ENCODE assay signal across 15 cellular contexts in the genomic region with DNA sequence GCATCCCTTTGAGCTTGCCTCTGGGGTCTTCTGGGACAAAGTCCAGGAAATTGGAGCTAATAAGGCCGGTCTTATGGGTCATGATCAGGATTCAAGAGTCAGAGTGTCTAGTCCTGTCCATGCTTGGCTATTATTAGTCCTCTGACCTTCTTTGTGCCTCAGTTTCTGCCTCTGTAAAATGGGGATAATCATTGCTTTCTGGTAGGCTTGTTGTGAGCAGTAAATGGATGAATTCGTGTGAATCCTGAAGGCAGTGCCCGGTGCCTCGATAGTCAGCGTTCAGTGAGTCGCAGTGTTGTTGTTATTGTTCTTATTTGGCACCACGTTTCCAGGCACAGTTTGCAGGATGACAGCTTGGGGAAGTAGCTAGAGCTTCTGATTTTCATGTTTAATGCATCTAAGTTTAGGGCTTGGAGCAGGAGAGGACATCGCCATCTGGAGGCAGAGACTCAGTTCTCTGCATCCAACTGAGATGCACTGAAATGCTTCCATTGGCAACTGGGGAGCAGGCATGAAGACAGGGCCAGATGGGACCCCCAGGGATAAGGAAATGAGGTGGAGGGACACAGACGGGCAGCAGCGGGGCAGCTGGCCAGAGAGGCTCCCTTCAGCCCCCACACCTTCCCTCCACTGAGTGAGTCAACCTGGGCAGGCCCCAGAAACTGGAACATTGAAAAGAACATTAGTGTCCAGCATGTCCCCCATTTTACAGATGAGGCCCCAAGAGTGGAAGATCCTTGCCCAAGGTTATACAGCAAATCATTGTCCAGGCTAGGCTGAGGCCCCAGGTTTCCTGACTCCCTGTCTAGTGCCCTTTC.
DNase-seq lines count a peak whose midpoint lies in the region; ATAC-seq and TF ChIP-seq lines count a peak whose summit lies in the region.
"Had no signal": no experiment of that assay in that cellular context is flagged by ENCODE, and none has a peak within 500 bp of the region (broad histone marks: within the 10 kb centered on the region; RNA-seq: fewer than 3 reads in every experiment).

No MANE protein-coding gene starts in this region.

- H3K27me3 ChIP-seq in cardiac muscle cell, result peaks cover 5% of the 10 kb centered on the region
- H3K27me3 ChIP-seq: body of pancreas had no signal

- H3K4me3 Mint-ChIP-seq in WTC11 (no peak overlapping the region), type B pancreatic cell (no peak overlapping the region)
- H3K4me3 Mint-ChIP-seq: B cell; mesothelial cell of epicardium; stimulated activated effector memory CD8-positive, alpha-beta T cell treated with anti-CD3 and anti-CD28 coated beads, Interleukin-12 subunit alpha, Interleukin-12 subunit beta, amount 100 ng/mL, for 72 hours had no signal

- intact Hi-C loops in cardiac septum (cut with DNase I), result no loop called here

- POLR2A ChIA-PET in WTC11 (lab: Charles Lee), result no interaction called here

- H3K4me1 ChIP-seq in cardiac muscle cell (ENCODE audit: low read depth), result no peaks in the 10 kb centered on the region
- H3K4me1 ChIP-seq: body of pancreas had no signal

- no peaks in the 10 kb centered on the region for H3K36me3 ChIP-seq in cardiac muscle cell

- peaks cover 2% of the 10 kb centered on the region; the same call in 1 of the 2 replicates for H3K4me1 Mint-ChIP-seq in WTC11
- H3K4me1 Mint-ChIP-seq in type B pancreatic cell (ENCODE audit: unreplicated experiment), result peaks cover 9% of the 10 kb centered on the region
- H3K4me1 Mint-ChIP-seq: B cell; stimulated activated effector memory CD8-positive, alpha-beta T cell treated with anti-CD3 and anti-CD28 coated beads, Interleukin-12 subunit alpha, Interleukin-12 subunit beta, amount 100 ng/mL, for 72 hours had no signal

- DNase-seq in cardiac muscle cell (ENCODE audit: low read depth in 1 of 2, low spot score in 1 of 2), result peak; percentile 19 to 39
- DNase-seq in cardiac septum (ENCODE audit: low spot score), result no peak
- no peak for DNase-seq in WTC11 (ENCODE audit: low spot score)
- peak; percentile 17 for DNase-seq in fibroblast of villous mesenchyme (ENCODE audit: low read depth)
- DNase-seq in type B pancreatic cell (ENCODE audit: extremely low spot score, unreplicated experiment), result no peak
- no peak for DNase-seq in islet precursor cell
- DNase-seq: activated T-cell treated with anti-CD3 and anti-CD28 coated beads, Interleukin-2, amount 50 U/mL, for 48 hours; body of pancreas; KG1; NCI-H2081 had no signal

- ATAC-seq in WTC11 (peak; percentile 38), HG02759 (IDR thresholded peaks at IDR 0.05; ENCODE audit: unreplicated experiment) (no peak), GM21576 (IDR thresholded peaks at IDR 0.05; ENCODE audit: unreplicated experiment) (no peak)
- ATAC-seq: body of pancreas; stimulated activated effector memory CD8-positive, alpha-beta T cell treated with anti-CD3 and anti-CD28 coated beads, Interleukin-12 subunit alpha, Interleukin-12 subunit beta, amount 100 ng/mL, for 72 hours had no signal

- H3K9me3 Mint-ChIP-seq in WTC11 (peaks cover 9% of the 10 kb centered on the region), type B pancreatic cell (no peaks in the 10 kb centered on the region)

- TF ChIP-seq CTCF in cardiac muscle cell (IDR thresholded peaks at IDR 0.05; ENCODE audit: low read depth, low read length) (peak; percentile 35), WTC11 (IDR thresholded peaks at IDR 0.05) (no peak), fibroblast of villous mesenchyme (IDR thresholded peaks at IDR 0.05; ENCODE audit: insufficient read depth, low read depth, low read length) (peak; percentile 25), type B pancreatic cell (conservative IDR thresholded peaks at IDR 0.05) (peak; percentile 38)

- CTCF ChIA-PET in WTC11 (lab: Charles Lee), result interaction anchor here (0.6 to 2.1 kb wide), 15 partner anchors 12 to 302 kb away, joined by 3 to 11 read pairs (median 4); a partner anchor contains a TSS

- H3K27me3 Mint-ChIP-seq in WTC11 (ENCODE audit: low read depth), result peaks cover 5% of the 10 kb centered on the region; the same call in 1 of the 2 replicates
- peaks cover 11% of the 10 kb centered on the region for H3K27me3 Mint-ChIP-seq in type B pancreatic cell

- H3K9me3 ChIP-seq in cardiac muscle cell (ENCODE audit: low read depth), result no peaks in the 10 kb centered on the region
- H3K9me3 ChIP-seq: body of pancreas had no signal

- H3K36me3 Mint-ChIP-seq in WTC11 (no peaks in the 10 kb centered on the region), type B pancreatic cell (no peaks in the 10 kb centered on the region)
- H3K36me3 Mint-ChIP-seq: mesothelial cell of epicardium; stimulated activated effector memory CD8-positive, alpha-beta T cell treated with anti-CD3 and anti-CD28 coated beads, Interleukin-12 subunit alpha, Interleukin-12 subunit beta, amount 100 ng/mL, for 72 hours had no signal

- H3K27ac Mint-ChIP-seq in WTC11 (no peak overlapping the region), type B pancreatic cell (no peak overlapping the region)
- H3K27ac Mint-ChIP-seq: B cell; mesothelial cell of epicardium; stimulated activated effector memory CD8-positive, alpha-beta T cell treated with anti-CD3 and anti-CD28 coated beads, Interleukin-12 subunit alpha, Interleukin-12 subunit beta, amount 100 ng/mL, for 72 hours had no signal

- H3K4me3 ChIP-seq in cardiac muscle cell (no peak overlapping the region), fibroblast of villous mesenchyme (ENCODE audit: low read depth, low read length) (no peak overlapping the region)
- H3K4me3 ChIP-seq: body of pancreas had no signal

- no peak overlapping the region for H3K27ac ChIP-seq in cardiac muscle cell
- H3K27ac ChIP-seq: body of pancreas had no signal

TF ChIP-seq in WTC11, 78 proteins besides CTCF, POLR2A, EP300 and RAD21:
- TF ChIP-seq GABPB1 (CRISPR knock-in tag; IDR thresholded peaks at IDR 0.05), result no peak
- TF ChIP-seq, protein P1, sequence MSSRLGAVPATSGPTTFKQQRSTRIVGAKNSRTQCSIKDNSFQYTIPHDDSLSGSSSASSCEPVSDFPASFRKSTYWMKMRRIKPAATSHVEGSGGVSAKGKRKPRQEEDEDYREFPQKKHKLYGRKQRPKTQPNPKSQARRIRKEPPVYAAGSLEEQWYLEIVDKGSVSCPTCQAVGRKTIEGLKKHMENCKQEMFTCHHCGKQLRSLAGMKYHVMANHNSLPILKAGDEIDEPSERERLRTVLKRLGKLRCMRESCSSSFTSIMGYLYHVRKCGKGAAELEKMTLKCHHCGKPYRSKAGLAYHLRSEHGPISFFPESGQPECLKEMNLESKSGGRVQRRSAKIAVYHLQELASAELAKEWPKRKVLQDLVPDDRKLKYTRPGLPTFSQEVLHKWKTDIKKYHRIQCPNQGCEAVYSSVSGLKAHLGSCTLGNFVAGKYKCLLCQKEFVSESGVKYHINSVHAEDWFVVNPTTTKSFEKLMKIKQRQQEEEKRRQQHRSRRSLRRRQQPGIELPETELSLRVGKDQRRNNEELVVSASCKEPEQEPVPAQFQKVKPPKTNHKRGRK (CRISPR knock-in tag; IDR thresholded peaks at IDR 0.05; ENCODE audit: borderline replicate concordance), result no peak
- TF ChIP-seq JAZF1 (CRISPR knock-in tag; IDR thresholded peaks at IDR 0.05), result no peak
- no peak for TF ChIP-seq ZNF121 (CRISPR knock-in tag; IDR thresholded peaks at IDR 0.05)
- TF ChIP-seq ZNF317 (CRISPR knock-in tag; IDR thresholded peaks at IDR 0.05; ENCODE audit: borderline replicate concordance, low read depth), result no peak
- no peak for TF ChIP-seq NFYB (CRISPR knock-in tag; conservative IDR thresholded peaks at IDR 0.05; ENCODE audit: low read depth)
- TF ChIP-seq ZNF219 (CRISPR knock-in tag; IDR thresholded peaks at IDR 0.05; ENCODE audit: borderline replicate concordance), result no peak
- no peak for TF ChIP-seq GRHL2 (CRISPR knock-in tag; IDR thresholded peaks at IDR 0.05; ENCODE audit: insufficient replicate concordance, severe bottlenecking)
- no peak for TF ChIP-seq MYBL2 (CRISPR knock-in tag; IDR thresholded peaks at IDR 0.05)
- TF ChIP-seq NFATC4 (CRISPR knock-in tag; IDR thresholded peaks at IDR 0.05), result no peak
- TF ChIP-seq, protein P2, sequence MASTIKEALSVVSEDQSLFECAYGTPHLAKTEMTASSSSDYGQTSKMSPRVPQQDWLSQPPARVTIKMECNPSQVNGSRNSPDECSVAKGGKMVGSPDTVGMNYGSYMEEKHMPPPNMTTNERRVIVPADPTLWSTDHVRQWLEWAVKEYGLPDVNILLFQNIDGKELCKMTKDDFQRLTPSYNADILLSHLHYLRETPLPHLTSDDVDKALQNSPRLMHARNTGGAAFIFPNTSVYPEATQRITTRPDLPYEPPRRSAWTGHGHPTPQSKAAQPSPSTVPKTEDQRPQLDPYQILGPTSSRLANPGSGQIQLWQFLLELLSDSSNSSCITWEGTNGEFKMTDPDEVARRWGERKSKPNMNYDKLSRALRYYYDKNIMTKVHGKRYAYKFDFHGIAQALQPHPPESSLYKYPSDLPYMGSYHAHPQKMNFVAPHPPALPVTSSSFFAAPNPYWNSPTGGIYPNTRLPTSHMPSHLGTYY (CRISPR knock-in tag; IDR thresholded peaks at IDR 0.05), result no peak
- no peak for TF ChIP-seq JUN (CRISPR knock-in tag; IDR thresholded peaks at IDR 0.05)
- no peak for TF ChIP-seq NR1H2 (CRISPR knock-in tag; IDR thresholded peaks at IDR 0.05)
- no peak for TF ChIP-seq ZNF396 (CRISPR knock-in tag; IDR thresholded peaks at IDR 0.05; ENCODE audit: borderline replicate concordance)
- TF ChIP-seq, protein P3, sequence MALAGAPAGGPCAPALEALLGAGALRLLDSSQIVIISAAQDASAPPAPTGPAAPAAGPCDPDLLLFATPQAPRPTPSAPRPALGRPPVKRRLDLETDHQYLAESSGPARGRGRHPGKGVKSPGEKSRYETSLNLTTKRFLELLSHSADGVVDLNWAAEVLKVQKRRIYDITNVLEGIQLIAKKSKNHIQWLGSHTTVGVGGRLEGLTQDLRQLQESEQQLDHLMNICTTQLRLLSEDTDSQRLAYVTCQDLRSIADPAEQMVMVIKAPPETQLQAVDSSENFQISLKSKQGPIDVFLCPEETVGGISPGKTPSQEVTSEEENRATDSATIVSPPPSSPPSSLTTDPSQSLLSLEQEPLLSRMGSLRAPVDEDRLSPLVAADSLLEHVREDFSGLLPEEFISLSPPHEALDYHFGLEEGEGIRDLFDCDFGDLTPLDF (CRISPR knock-in tag; IDR thresholded peaks at IDR 0.05), result no peak

Comparison
In these comparisons a context has a peak if more than half of its experiments do, and no peak if none do; other contexts are left out.
1. DNase-seq: peak in cardiac muscle cell (2 of 2) and fibroblast of villous mesenchyme (single experiment); none in cardiac septum (single experiment), WTC11 (single experiment), type B pancreatic cell (single experiment) and islet precursor cell (single experiment).